Comparison of ENCODE assay signal across 9 cellular contexts in genomic region chr5:175876107-175876506, GRCh38. TPM values are rescaled to one million over a fixed set of nuclear protein-coding genes. Genes with fewer than 3 reads are reported as not detected.
"Had no signal": no experiment of that assay in that cellular context is flagged by ENCODE, and none has a peak within 500 bp of the region (broad histone marks: within the 10 kb centered on the region; RNA-seq: fewer than 3 reads in every experiment).

No MANE protein-coding gene starts in this region.

- H3K27ac ChIP-seq: HL-60 had no signal

- H3K4me2 ChIP-seq: GM23338 had no signal

- FAIRE-seq: H1, H54, K562 had no signal

- H2AFZ ChIP-seq: GM23338 had no signal

- ATAC-seq: GM23338, K562 had no signal

- DNase-seq: H9, HCEC 1CT, HFFc6, IMR-90 had no signal

- H3K4me3 ChIP-seq: GM23338, K562 had no signal

RNA-seq across cellular contexts. Expression of gene CPLX2, which starts 4.7 kb away (rescaled TPM):
- polyA plus RNA-seq: IMR-90, K562 had no signal
